ENCODE assay signal across 2 cellular contexts in the genomic region with DNA sequence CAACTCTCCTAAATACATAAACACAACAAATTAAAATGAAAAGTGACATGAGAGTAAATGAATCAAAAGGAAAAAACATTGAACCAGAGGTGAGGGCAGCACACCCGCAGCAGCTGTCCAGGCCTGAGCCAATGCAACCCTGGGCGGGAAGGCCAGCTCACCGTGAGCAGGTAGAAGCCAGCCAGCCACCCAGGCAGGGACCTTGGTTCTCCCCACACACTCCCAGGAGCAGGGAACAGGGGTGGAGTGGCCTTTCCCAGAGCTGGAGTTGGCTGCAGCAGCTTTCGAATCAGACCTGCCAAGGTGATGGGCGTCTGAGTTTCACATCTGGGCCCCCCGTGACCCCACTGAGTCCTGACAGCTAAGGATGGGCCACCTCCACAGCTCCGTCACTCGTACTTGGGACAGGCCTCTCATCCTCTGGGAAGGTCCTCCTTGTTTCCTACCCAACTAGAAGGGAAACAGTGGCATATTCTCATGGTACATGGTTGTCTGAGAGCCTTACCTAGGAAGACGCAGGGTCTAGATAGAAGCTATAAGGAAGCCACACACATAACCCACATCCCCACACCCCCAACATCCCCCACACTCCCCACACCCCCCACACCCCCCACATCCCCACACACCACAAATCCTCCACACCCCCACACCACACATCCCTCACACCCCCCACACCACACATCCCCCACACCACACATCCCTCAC.
TF ChIP-seq lines count a peak whose summit lies in the region.

No MANE protein-coding gene starts in this region.

TF ChIP-seq in SK-N-SH treated with all-trans-retinoic acid at 6 μM for 48 hours, 23 proteins besides CTCF, POLR2A, EP300 and RAD21 (continued from another document):
- no peak for TF ChIP-seq ZNF565 (CRISPR knock-in tag; conservative IDR thresholded peaks at IDR 0.05; ENCODE audit: low read depth)

TF ChIP-seq in SK-N-SH, 30 proteins besides CTCF, POLR2A, EP300 and RAD21 (continued from another document):
- TF ChIP-seq, protein P1, sequence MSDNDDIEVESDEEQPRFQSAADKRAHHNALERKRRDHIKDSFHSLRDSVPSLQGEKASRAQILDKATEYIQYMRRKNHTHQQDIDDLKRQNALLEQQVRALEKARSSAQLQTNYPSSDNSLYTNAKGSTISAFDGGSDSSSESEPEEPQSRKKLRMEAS (IDR thresholded peaks at IDR 0.05; ENCODE audit: low read depth) = no peak
- TF ChIP-seq TAF1 (IDR thresholded peaks at IDR 0.05; ENCODE audit: borderline replicate concordance, low read depth, low read length) (no peak), SMC3 (IDR thresholded peaks at IDR 0.05; ENCODE audit: low read depth, low read length) (no peak), TEAD4 (IDR thresholded peaks at IDR 0.05; ENCODE audit: borderline replicate concordance, insufficient read depth) (no peak), JUND (IDR thresholded peaks at IDR 0.05) (no peak), CHD2 (IDR thresholded peaks at IDR 0.05; ENCODE audit: low read length, partially characterized antibody) (no peak), FOXJ3 (CRISPR knock-in tag; IDR thresholded peaks at IDR 0.05) (no peak), POLR2AphosphoS5 (IDR thresholded peaks at IDR 0.05; ENCODE audit: low read depth, low read length) (no peak), GABPA (IDR thresholded peaks at IDR 0.05; ENCODE audit: low read depth) (no peak), EZH2phosphoT487 (IDR thresholded peaks at IDR 0.05; ENCODE audit: borderline replicate concordance, low read depth) (no peak), MXI1 (IDR thresholded peaks at IDR 0.05; ENCODE audit: low read depth, low read length) (no peak), RFX5 (IDR thresholded peaks at IDR 0.05; ENCODE audit: low read length) (no peak), ELF1 (IDR thresholded peaks at IDR 0.05) (no peak), SIN3A (IDR thresholded peaks at IDR 0.05; ENCODE audit: borderline replicate concordance, low read depth, low read length) (no peak), FOSL2 (IDR thresholded peaks at IDR 0.05; ENCODE audit: borderline replicate concordance, low read depth) (no peak)
- TF ChIP-seq, protein P2, sequence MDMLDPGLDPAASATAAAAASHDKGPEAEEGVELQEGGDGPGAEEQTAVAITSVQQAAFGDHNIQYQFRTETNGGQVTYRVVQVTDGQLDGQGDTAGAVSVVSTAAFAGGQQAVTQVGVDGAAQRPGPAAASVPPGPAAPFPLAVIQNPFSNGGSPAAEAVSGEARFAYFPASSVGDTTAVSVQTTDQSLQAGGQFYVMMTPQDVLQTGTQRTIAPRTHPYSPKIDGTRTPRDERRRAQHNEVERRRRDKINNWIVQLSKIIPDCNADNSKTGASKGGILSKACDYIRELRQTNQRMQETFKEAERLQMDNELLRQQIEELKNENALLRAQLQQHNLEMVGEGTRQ (IDR thresholded peaks at IDR 0.05; ENCODE audit: borderline replicate concordance, low read depth, low read length) = no peak
- TF ChIP-seq, protein P3, sequence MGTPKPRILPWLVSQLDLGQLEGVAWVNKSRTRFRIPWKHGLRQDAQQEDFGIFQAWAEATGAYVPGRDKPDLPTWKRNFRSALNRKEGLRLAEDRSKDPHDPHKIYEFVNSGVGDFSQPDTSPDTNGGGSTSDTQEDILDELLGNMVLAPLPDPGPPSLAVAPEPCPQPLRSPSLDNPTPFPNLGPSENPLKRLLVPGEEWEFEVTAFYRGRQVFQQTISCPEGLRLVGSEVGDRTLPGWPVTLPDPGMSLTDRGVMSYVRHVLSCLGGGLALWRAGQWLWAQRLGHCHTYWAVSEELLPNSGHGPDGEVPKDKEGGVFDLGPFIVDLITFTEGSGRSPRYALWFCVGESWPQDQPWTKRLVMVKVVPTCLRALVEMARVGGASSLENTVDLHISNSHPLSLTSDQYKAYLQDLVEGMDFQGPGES (IDR thresholded peaks at IDR 0.05; ENCODE audit: low read depth, low read length) = no peak
- TF ChIP-seq, protein P4, sequence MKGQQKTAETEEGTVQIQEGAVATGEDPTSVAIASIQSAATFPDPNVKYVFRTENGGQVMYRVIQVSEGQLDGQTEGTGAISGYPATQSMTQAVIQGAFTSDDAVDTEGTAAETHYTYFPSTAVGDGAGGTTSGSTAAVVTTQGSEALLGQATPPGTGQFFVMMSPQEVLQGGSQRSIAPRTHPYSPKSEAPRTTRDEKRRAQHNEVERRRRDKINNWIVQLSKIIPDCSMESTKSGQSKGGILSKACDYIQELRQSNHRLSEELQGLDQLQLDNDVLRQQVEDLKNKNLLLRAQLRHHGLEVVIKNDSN (IDR thresholded peaks at IDR 0.05; ENCODE audit: borderline replicate concordance, low read depth) = no peak
- TF ChIP-seq, protein P5, sequence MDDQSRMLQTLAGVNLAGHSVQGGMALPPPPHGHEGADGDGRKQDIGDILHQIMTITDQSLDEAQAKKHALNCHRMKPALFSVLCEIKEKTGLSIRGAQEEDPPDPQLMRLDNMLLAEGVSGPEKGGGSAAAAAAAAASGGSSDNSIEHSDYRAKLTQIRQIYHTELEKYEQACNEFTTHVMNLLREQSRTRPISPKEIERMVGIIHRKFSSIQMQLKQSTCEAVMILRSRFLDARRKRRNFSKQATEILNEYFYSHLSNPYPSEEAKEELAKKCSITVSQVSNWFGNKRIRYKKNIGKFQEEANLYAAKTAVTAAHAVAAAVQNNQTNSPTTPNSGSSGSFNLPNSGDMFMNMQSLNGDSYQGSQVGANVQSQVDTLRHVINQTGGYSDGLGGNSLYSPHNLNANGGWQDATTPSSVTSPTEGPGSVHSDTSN (IDR thresholded peaks at IDR 0.05) = no peak
